Comparison of ENCODE assay signal across 29 cellular contexts in the genomic region with DNA sequence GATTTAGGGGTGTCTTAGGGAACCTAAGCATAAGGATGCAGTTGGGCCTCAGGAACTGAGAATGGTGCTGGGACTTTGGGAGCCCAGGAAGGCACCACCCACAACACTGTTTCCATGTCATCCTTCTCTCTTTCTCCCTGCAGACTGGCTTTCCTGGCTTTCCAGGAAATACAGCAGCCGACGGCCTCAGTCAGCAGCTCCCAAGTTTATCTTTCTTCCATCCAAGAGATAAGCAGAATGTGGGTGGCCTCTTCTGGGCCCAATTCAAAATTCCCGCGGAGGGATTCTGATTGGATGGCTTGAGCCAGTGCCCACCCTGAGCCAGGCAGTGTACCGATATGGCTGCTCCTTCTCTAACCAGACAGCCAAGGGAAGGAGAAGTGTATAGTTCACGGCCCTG. TPM values are rescaled to one million over a fixed set of nuclear protein-coding genes. Genes with fewer than 3 reads are reported as not detected.
A peak's percentile ranks its signal among the peaks of the same experiment; 100 is the strongest.
DNase-seq lines count a peak whose midpoint lies in the region; ATAC-seq and TF ChIP-seq lines count a peak whose summit lies in the region.
"Had no signal": no experiment of that assay in that cellular context is flagged by ENCODE, and none has a peak within 500 bp of the region (broad histone marks: within the 10 kb centered on the region; RNA-seq: fewer than 3 reads in every experiment).

No MANE protein-coding gene starts in this region.

- no peak for ATAC-seq in SK-N-SH treated with all-trans-retinoic acid at 6 μM for 48 hours
- ATAC-seq: stimulated activated effector memory CD8-positive, alpha-beta T cell treated with anti-CD3 and anti-CD28 coated beads, Interleukin-12 subunit alpha, Interleukin-12 subunit beta, amount 100 ng/mL, for 72 hours had no signal

- TF ChIP-seq CTCF in SK-N-SH (IDR thresholded peaks at IDR 0.05) (no peak), esophagus muscularis mucosa (IDR thresholded peaks at IDR 0.05) (no peak), mesothelial cell of epicardium (IDR thresholded peaks at IDR 0.05; ENCODE audit: unreplicated experiment) (no peak)

- peaks cover 1% of the 10 kb centered on the region; the same call in 1 of the 2 replicates for H3K79me2 ChIP-seq in SK-N-SH (ENCODE audit: insufficient read depth)

- H3K27me3 ChIP-seq in SK-N-SH (ENCODE audit: insufficient read depth) (no peaks in the 10 kb centered on the region), esophagus muscularis mucosa (no peaks in the 10 kb centered on the region)
- H3K27me3 ChIP-seq: MG63 had no signal

- H3F3A ChIP-seq in SK-N-SH (replicated peaks; ENCODE audit: insufficient read depth): no peaks in the 10 kb centered on the region

- H4K20me1 ChIP-seq in SK-N-SH (ENCODE audit: insufficient read depth): no peaks in the 10 kb centered on the region

- no peak overlapping the region for H3K4me2 ChIP-seq in SK-N-SH
- H3K4me2 ChIP-seq: KMS-11, PC-9 had no signal

- H3K9me3 ChIP-seq in SK-N-SH (no peaks in the 10 kb centered on the region), esophagus muscularis mucosa (no peaks in the 10 kb centered on the region)
- H3K9me3 ChIP-seq: left ventricle myocardium inferior had no signal

- peaks cover 0 to 3% of the 10 kb centered on the region in 2 experiments for H3K36me3 ChIP-seq in SK-N-SH (replicated peaks in 1 of 2; ENCODE audit: control insufficient read depth in 1 of 2, insufficient read depth in 2 of 2, low read length in 1 of 2)
- no peaks in the 10 kb centered on the region for H3K36me3 ChIP-seq in esophagus muscularis mucosa
- H3K36me3 ChIP-seq: left ventricle myocardium inferior, MG63 had no signal

- DNase-seq in SK-N-SH: peak; percentile 64
- DNase-seq in esophagus muscularis mucosa (ENCODE audit: extremely low spot score): peak; percentile 62
- DNase-seq in mesothelial cell of epicardium (ENCODE audit: low spot score in 2 of 2, unreplicated experiment in 2 of 2): no peak
- DNase-seq in NCI-H2171 (lab: John Stamatoyannopoulos, UW): no peak
- no peak for DNase-seq in NCI-H146 treated with DMSO at 0.1 percent for 48 hours (lab: John Stamatoyannopoulos, UW; ENCODE audit: unreplicated experiment)
- no peak for DNase-seq in SKM-1 treated with dmso at 0.1 percent for 144 hours (lab: John Stamatoyannopoulos, UW; ENCODE audit: unreplicated experiment)
- DNase-seq in activated CD4-positive, alpha-beta T cell treated with anti-CD3 and anti-CD28 coated beads, Interleukin-2, amount 10 ng/mL, durations not matched to agents 7 days and 5 days: no peak
- DNase-seq: 8988T; activated CD4-positive, alpha-beta T cell treated with anti-CD3 and anti-CD28 coated beads for 4 hours; activated effector memory CD4-positive, alpha-beta T cell treated with Interleukin-2 at 50 U/mL for 16 hours; activated T-cell treated with anti-CD3 and anti-CD28 coated beads, Interleukin-2, amount 50 U/mL, for 1 hour; anterior cingulate cortex; CD4-positive, CD25-positive, alpha-beta regulatory T cell; effector CD4-positive, alpha-beta T cell; GM23248; left ventricle myocardium inferior; MG63; midbrain; naive B cell; NCI-H2029 treated with DMSO at 0.1 percent for 48 hours; NCI-H226; NCI-H526 treated with DMSO at 0.1 percent for 48 hours; PC-9 had no signal

- H2AFZ ChIP-seq in SK-N-SH (ENCODE audit: low read depth): no peak overlapping the region
- H2AFZ ChIP-seq: GM23248, PC-9 had no signal

- POLR2A ChIA-PET in SK-N-SH (lab: Yijun Ruan, JAX): interaction anchor here (0.9 kb wide), 1 partner anchor 43 kb away, joined by 3 read pairs; a partner anchor contains a TSS
- POLR2A ChIA-PET in activated CD4-positive, alpha-beta T cell treated with anti-CD3 and anti-CD28 coated beads, Interleukin-2, amount 10 ng/mL, durations not matched to agents 7 days and 5 days (lab: Charles Lee): no interaction called here

- H3K27ac Mint-ChIP-seq in mesothelial cell of epicardium: peak overlapping the region; percentile 18
- H3K27ac Mint-ChIP-seq in activated CD4-positive, alpha-beta T cell treated with anti-CD3 and anti-CD28 coated beads, Interleukin-2, amount 10 ng/mL, durations not matched to agents 7 days and 5 days: no peak overlapping the region
- H3K27ac Mint-ChIP-seq: activated naive CD8-positive, alpha-beta T cell; stimulated activated effector memory CD8-positive, alpha-beta T cell treated with anti-CD3 and anti-CD28 coated beads, Interleukin-12 subunit alpha, Interleukin-12 subunit beta, amount 100 ng/mL, for 72 hours had no signal

- H3K27me3 Mint-ChIP-seq in mesothelial cell of epicardium (ENCODE audit: low read depth): no peaks in the 10 kb centered on the region
- peaks cover 8% of the 10 kb centered on the region for H3K27me3 Mint-ChIP-seq in activated CD4-positive, alpha-beta T cell treated with anti-CD3 and anti-CD28 coated beads, Interleukin-2, amount 10 ng/mL, durations not matched to agents 7 days and 5 days
- H3K27me3 Mint-ChIP-seq: activated naive CD8-positive, alpha-beta T cell had no signal

- no peak overlapping the region for H3K9ac ChIP-seq in SK-N-SH
- H3K9ac ChIP-seq: GM23248, KMS-11 had no signal

- peaks cover 17% of the 10 kb centered on the region for H3K9me3 Mint-ChIP-seq in mesothelial cell of epicardium
- no peaks in the 10 kb centered on the region for H3K9me3 Mint-ChIP-seq in activated CD4-positive, alpha-beta T cell treated with anti-CD3 and anti-CD28 coated beads, Interleukin-2, amount 10 ng/mL, durations not matched to agents 7 days and 5 days
- H3K9me3 Mint-ChIP-seq: CD4-positive, CD25-positive, alpha-beta regulatory T cell; naive B cell; stimulated activated effector memory CD8-positive, alpha-beta T cell treated with anti-CD3 and anti-CD28 coated beads, Interleukin-12 subunit alpha, Interleukin-12 subunit beta, amount 100 ng/mL, for 72 hours had no signal

- H3K27ac ChIP-seq in SK-N-SH (ENCODE audit: low read depth in 2 of 2, low read length in 1 of 2): peak overlapping the region in 1 of 2 experiments; percentile 54; a peak in 1 of 4 replicates
- no peak overlapping the region for H3K27ac ChIP-seq in esophagus muscularis mucosa (replicated peaks in 1 of 4)
- H3K27ac ChIP-seq: GM23248, KMS-11, left ventricle myocardium inferior, PC-9, VCaP had no signal

- H3K4me1 Mint-ChIP-seq in mesothelial cell of epicardium: peaks cover 23% of the 10 kb centered on the region
- H3K4me1 Mint-ChIP-seq in activated CD4-positive, alpha-beta T cell treated with anti-CD3 and anti-CD28 coated beads, Interleukin-2, amount 10 ng/mL, durations not matched to agents 7 days and 5 days: peaks cover 14% of the 10 kb centered on the region

- no peak overlapping the region for H3K4me3 ChIP-seq in SK-N-SH (ENCODE audit: low read depth in 2 of 2, low read length in 1 of 2)
- no peak overlapping the region for H3K4me3 ChIP-seq in esophagus muscularis mucosa
- H3K4me3 ChIP-seq: GM23248, left ventricle myocardium inferior, MG63, PC-9 had no signal

- CTCF ChIA-PET in SK-N-SH (lab: Yijun Ruan, JAX): interaction anchor here (1.4 kb wide), 1 partner anchor 19 kb away, joined by 5 read pairs; no protein-coding TSS in a partner anchor
- CTCF ChIA-PET in activated CD4-positive, alpha-beta T cell treated with anti-CD3 and anti-CD28 coated beads, Interleukin-2, amount 10 ng/mL, durations not matched to agents 7 days and 5 days (lab: Charles Lee): no interaction called here

- TF ChIP-seq RAD21 in SK-N-SH (IDR thresholded peaks at IDR 0.05; ENCODE audit: low read length): no peak

- TF ChIP-seq POLR2A in esophagus muscularis mucosa (IDR thresholded peaks at IDR 0.05; ENCODE audit: low read depth): no peak

- WGBS in SK-N-SH (ENCODE audit: low lambda C conversion rate): 86% methylated on average over 6 of the region's 6 CpGs
- 70% methylated on average over 6 of the region's 6 CpGs for WGBS in esophagus muscularis mucosa

- peaks cover 5 to 29% of the 10 kb centered on the region in 2 experiments; a peak in 2 of 4 replicates for H3K4me1 ChIP-seq in SK-N-SH (ENCODE audit: control insufficient read depth in 1 of 2, insufficient read depth in 2 of 2, low read depth in 1 of 2, low read length in 1 of 2)
- peaks cover 6 to 11% (median 9%) of the 10 kb centered on the region in 4 donors for H3K4me1 ChIP-seq in esophagus muscularis mucosa

- H3K36me3 Mint-ChIP-seq in mesothelial cell of epicardium: peaks cover 7% of the 10 kb centered on the region
- no peaks in the 10 kb centered on the region for H3K36me3 Mint-ChIP-seq in activated CD4-positive, alpha-beta T cell treated with anti-CD3 and anti-CD28 coated beads, Interleukin-2, amount 10 ng/mL, durations not matched to agents 7 days and 5 days (ENCODE audit: low read depth)
- H3K36me3 Mint-ChIP-seq: activated naive CD8-positive, alpha-beta T cell; CD4-positive, CD25-positive, alpha-beta regulatory T cell; stimulated activated effector memory CD8-positive, alpha-beta T cell treated with anti-CD3 and anti-CD28 coated beads, Interleukin-12 subunit alpha, Interleukin-12 subunit beta, amount 100 ng/mL, for 72 hours; type B pancreatic cell had no signal

- H3K9me2 ChIP-seq in SK-N-SH: no peaks in the 10 kb centered on the region

- intact Hi-C loops in esophagus muscularis mucosa (cut with DNase I): no loop called here

- TF ChIP-seq EP300 in SK-N-SH (IDR thresholded peaks at IDR 0.05; ENCODE audit: borderline replicate concordance in 1 of 2, low read depth in 1 of 2, low read length in 1 of 2) (no peak), esophagus muscularis mucosa (IDR thresholded peaks at IDR 0.05) (no peak)

- peak overlapping the region; percentile 4 for H3K4me3 Mint-ChIP-seq in mesothelial cell of epicardium
- H3K4me3 Mint-ChIP-seq in activated CD4-positive, alpha-beta T cell treated with anti-CD3 and anti-CD28 coated beads, Interleukin-2, amount 10 ng/mL, durations not matched to agents 7 days and 5 days: no peak overlapping the region
- H3K4me3 Mint-ChIP-seq: activated naive CD8-positive, alpha-beta T cell; stimulated activated effector memory CD8-positive, alpha-beta T cell treated with anti-CD3 and anti-CD28 coated beads, Interleukin-12 subunit alpha, Interleukin-12 subunit beta, amount 100 ng/mL, for 72 hours had no signal

RNA-seq across cellular contexts. Expression of a gene that starts 4.5 kb away (rescaled TPM):
- polyA plus RNA-seq in SK-N-SH (2012; rRNA removed): 27.5 and 32.2 TPM in 2 replicates
- 11.8 and 23.4 TPM in 2 replicates for polyA plus RNA-seq in SK-N-SH (2012; cell fraction: cytosol; rRNA removed)
- 23.2 and 33.0 TPM in 2 replicates for polyA plus RNA-seq in SK-N-SH (2012; cell fraction: nucleus; rRNA removed)
- total RNA-seq in esophagus muscularis mucosa: 10 to 100 TPM; 13.4 to 18.2 (median 16.1) TPM
- 35.1 to 35.8 TPM (median 35.3 TPM) in 3 replicates for total RNA-seq in mesothelial cell of epicardium
- total RNA-seq in activated CD4-positive, alpha-beta T cell treated with anti-CD3 and anti-CD28 coated beads, Interleukin-2, amount 10 ng/mL, durations not matched to agents 7 days and 5 days: 10 to 100 TPM; 57.6 to 61.9 TPM

RNA-seq across cellular contexts. Expression of a gene that starts 28.9 kb away (rescaled TPM):
- 3.1 and 3.2 TPM in 2 replicates for polyA plus RNA-seq in SK-N-SH (2012; rRNA removed)
- polyA plus RNA-seq in SK-N-SH (2012; cell fraction: cytosol; rRNA removed): 2.3 and 3.9 TPM in 2 replicates
- 18.6 and 20.9 TPM in 2 replicates for polyA plus RNA-seq in SK-N-SH (2012; cell fraction: nucleus; rRNA removed)
- total RNA-seq in esophagus muscularis mucosa: 10 to 100 TPM; 14.2 to 45.8 (median 32.1) TPM
- 8.3 to 10.2 TPM (median 8.4 TPM) in 3 replicates for total RNA-seq in mesothelial cell of epicardium
- total RNA-seq in activated CD4-positive, alpha-beta T cell treated with anti-CD3 and anti-CD28 coated beads, Interleukin-2, amount 10 ng/mL, durations not matched to agents 7 days and 5 days: 10 to 100 TPM; 11.2 to 13.5 TPM

RNA-seq across cellular contexts. Expression of a gene that starts 43.5 kb away (rescaled TPM):
- polyA plus RNA-seq in SK-N-SH (2012; rRNA removed): 14.0 and 22.2 TPM in 2 replicates
- 10.7 and 15.3 TPM in 2 replicates for polyA plus RNA-seq in SK-N-SH (2012; cell fraction: cytosol; rRNA removed)
- polyA plus RNA-seq in SK-N-SH (2012; cell fraction: nucleus; rRNA removed): 9.5 and 18.5 TPM in 2 replicates
- total RNA-seq in esophagus muscularis mucosa (10 to 100 TPM; 53.1 to 71.5 (median 56.5) TPM), mesothelial cell of epicardium (49.6 to 61.0 TPM (median 54.6 TPM) in 3 replicates)
- 10 to 100 TPM; 51.7 to 66.3 TPM for total RNA-seq in activated CD4-positive, alpha-beta T cell treated with anti-CD3 and anti-CD28 coated beads, Interleukin-2, amount 10 ng/mL, durations not matched to agents 7 days and 5 days

Comparison
In these comparisons a context has a peak if more than half of its experiments do, and no peak if none do; other contexts are left out.
1. DNase-seq: peak in SK-N-SH (single experiment) and esophagus muscularis mucosa (single experiment); none in mesothelial cell of epicardium (0 of 2), NCI-H2171 (single experiment), NCI-H146 treated with DMSO at 0.1 percent for 48 hours (single experiment), SKM-1 treated with dmso at 0.1 percent for 144 hours (single experiment) and activated CD4-positive, alpha-beta T cell treated with anti-CD3 and anti-CD28 coated beads, Interleukin-2, amount 10 ng/mL, durations not matched to agents 7 days and 5 days (single experiment).